Comparison of ENCODE assay signal across 1 cellular context in genomic region chr1:23344111-23344986, GRCh38.
TF ChIP-seq lines count a peak whose summit lies in the region.

Gene HNRNPR, minus strand, starts transcription at chr1:23344284. Its CDS starts 3,276 bp downstream, at chr1:23341008.

TF ChIP-seq in K562, 482 proteins besides CTCF, POLR2A, EP300 and RAD21 (continued from another document and continues in another):
- TF ChIP-seq CHAMP1 (IDR thresholded peaks at IDR 0.05) (peak; percentile 51; the same call in 1 of the 2 replicates), ZNF766 (CRISPR knock-in tag; conservative IDR thresholded peaks at IDR 0.05) (peak; percentile 69; the same call in 1 of the 2 replicates), ZNF41 (CRISPR knock-in tag; conservative IDR thresholded peaks at IDR 0.05) (no peak), HNRNPLL (IDR thresholded peaks at IDR 0.05; ENCODE audit: low read depth, low read length, poor library complexity, severe bottlenecking) (no peak), GATA2 (CRISPR knock-in tag; IDR thresholded peaks at IDR 0.05) (no peak), NR3C1 (CRISPR knock-in tag; IDR thresholded peaks at IDR 0.05) (peak; percentile 13; the same call in 1 of the 2 replicates), SIN3B (IDR thresholded peaks at IDR 0.05; ENCODE audit: low read depth) (peak; percentile 29), ZNF586 (CRISPR knock-in tag; conservative IDR thresholded peaks at IDR 0.05) (no peak), TFAP4 (CRISPR knock-in tag; IDR thresholded peaks at IDR 0.05; ENCODE audit: borderline replicate concordance) (peak; percentile 83), DPF2 (IDR thresholded peaks at IDR 0.05) (0 out of 2 replicates have a peak, but pooled peaks have one; percentile 38), ZBTB5 (IDR thresholded peaks at IDR 0.05) (no peak), PRPF4 (IDR thresholded peaks at IDR 0.05; ENCODE audit: insufficient read depth, low read depth, low read length, poor library complexity, severe bottlenecking) (peak; percentile 76), CHCHD3 (CRISPR knock-in tag; IDR thresholded peaks at IDR 0.05) (0 out of 2 replicates have a peak, but pooled peaks have one; percentile 66), FOS (IDR thresholded peaks at IDR 0.05; ENCODE audit: extremely low read depth, insufficient read length) (peak; percentile 95), ARID1B (IDR thresholded peaks at IDR 0.05) (peak; percentile 56; the same call in 1 of the 2 replicates), KDM1A (IDR thresholded peaks at IDR 0.05) (peak in 1 of 2 experiments; percentile 29; a peak in 1 of 4 replicates), ATF2 (CRISPR knock-in tag; IDR thresholded peaks at IDR 0.05) (no peak; the same call in 1 of the 2 replicates), ZNF695 (CRISPR knock-in tag; IDR thresholded peaks at IDR 0.05) (no peak), CBX5 (IDR thresholded peaks at IDR 0.05; ENCODE audit: borderline replicate concordance, low read depth) (peak; percentile 79; the same call in 1 of the 2 replicates), MEF2D (tag; conservative IDR thresholded peaks at IDR 0.05; ENCODE audit: low read depth) (0 out of 2 replicates have a peak, but pooled peaks have one; percentile 42), USF1 (CRISPR knock-in tag; IDR thresholded peaks at IDR 0.05) (peak; percentile 73), SRSF3 (IDR thresholded peaks at IDR 0.05; ENCODE audit: insufficient read depth, low read length) (no peak), ZNF740 (CRISPR knock-in tag; IDR thresholded peaks at IDR 0.05) (peak; percentile 56), ZNF740 (tag; IDR thresholded peaks at IDR 0.05) (peak in 1 of 2 experiments; percentile 60; a peak in 1 of 4 replicates), CEBPG (CRISPR knock-in tag; IDR thresholded peaks at IDR 0.05) (peak; percentile 28; the same call in 1 of the 2 replicates), CEBPG (tag; conservative IDR thresholded peaks at IDR 0.05 in 1 of 2, IDR thresholded peaks at IDR 0.05 in 1 of 2) (no peak), EGR1 (conservative IDR thresholded peaks at IDR 0.05) (peak; percentile 87), NFRKB (IDR thresholded peaks at IDR 0.05; ENCODE audit: low read depth) (peak; percentile 92), ZNF324 (CRISPR knock-in tag; IDR thresholded peaks at IDR 0.05) (no peak), NR1H2 (CRISPR knock-in tag; IDR thresholded peaks at IDR 0.05) (no peak), STAT5A (IDR thresholded peaks at IDR 0.05; ENCODE audit: borderline replicate concordance, low read length) (peak; percentile 40; the same call in 1 of the 2 replicates), POLR3A (IDR thresholded peaks at IDR 0.05; ENCODE audit: borderline replicate concordance, extremely low read depth, insufficient read depth, insufficient read length) (no peak), ATF1 (CRISPR knock-in tag; IDR thresholded peaks at IDR 0.05) (0 out of 2 replicates have a peak, but pooled peaks have one; percentile 15), ATF1 (tag; IDR thresholded peaks at IDR 0.05) (peak; percentile 95), ZBED1 (IDR thresholded peaks at IDR 0.05) (no peak), POLR2AphosphoS5 (IDR thresholded peaks at IDR 0.05; ENCODE audit: control insufficient read depth, insufficient read depth, low read depth, low read length) (peak; percentile 55), ASH1L (IDR thresholded peaks at IDR 0.05; ENCODE audit: borderline replicate concordance, low read depth, partially characterized antibody) (peak; percentile 93), SAFB (IDR thresholded peaks at IDR 0.05; ENCODE audit: borderline replicate concordance, low read depth, low read length) (peak; percentile 52; the same call in 1 of the 2 replicates), POLR2G (IDR thresholded peaks at IDR 0.05; ENCODE audit: low read depth, low read length) (peak; percentile 93), RFX1 (IDR thresholded peaks at IDR 0.05) (peak; percentile 29; the same call in 1 of the 2 replicates), ELF1 (tag; IDR thresholded peaks at IDR 0.05) (peak; percentile 65; the same call in 1 of the 2 replicates), IFI16 (CRISPR knock-in tag; IDR thresholded peaks at IDR 0.05) (no peak), ZNF143 (CRISPR knock-in tag; IDR thresholded peaks at IDR 0.05) (no peak), TBP (optimal IDR thresholded peaks at IDR 0.05; ENCODE audit: low read depth, low read length) (peak; percentile 85), HNRNPL (IDR thresholded peaks at IDR 0.05; ENCODE audit: low read depth, low read length) (0 out of 2 replicates have a peak, but pooled peaks have one; percentile 24)
- TF ChIP-seq, protein P1, sequence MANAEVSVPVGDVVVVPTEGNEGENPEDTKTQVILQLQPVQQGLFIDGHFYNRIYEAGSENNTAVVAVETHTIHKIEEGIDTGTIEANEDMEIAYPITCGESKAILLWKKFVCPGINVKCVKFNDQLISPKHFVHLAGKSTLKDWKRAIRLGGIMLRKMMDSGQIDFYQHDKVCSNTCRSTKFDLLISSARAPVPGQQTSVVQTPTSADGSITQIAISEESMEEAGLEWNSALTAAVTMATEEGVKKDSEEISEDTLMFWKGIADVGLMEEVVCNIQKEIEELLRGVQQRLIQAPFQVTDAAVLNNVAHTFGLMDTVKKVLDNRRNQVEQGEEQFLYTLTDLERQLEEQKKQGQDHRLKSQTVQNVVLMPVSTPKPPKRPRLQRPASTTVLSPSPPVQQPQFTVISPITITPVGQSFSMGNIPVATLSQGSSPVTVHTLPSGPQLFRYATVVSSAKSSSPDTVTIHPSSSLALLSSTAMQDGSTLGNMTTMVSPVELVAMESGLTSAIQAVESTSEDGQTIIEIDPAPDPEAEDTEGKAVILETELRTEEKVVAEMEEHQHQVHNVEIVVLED (CRISPR knock-in tag; IDR thresholded peaks at IDR 0.05), result peak; percentile 44
- TF ChIP-seq, protein P2, sequence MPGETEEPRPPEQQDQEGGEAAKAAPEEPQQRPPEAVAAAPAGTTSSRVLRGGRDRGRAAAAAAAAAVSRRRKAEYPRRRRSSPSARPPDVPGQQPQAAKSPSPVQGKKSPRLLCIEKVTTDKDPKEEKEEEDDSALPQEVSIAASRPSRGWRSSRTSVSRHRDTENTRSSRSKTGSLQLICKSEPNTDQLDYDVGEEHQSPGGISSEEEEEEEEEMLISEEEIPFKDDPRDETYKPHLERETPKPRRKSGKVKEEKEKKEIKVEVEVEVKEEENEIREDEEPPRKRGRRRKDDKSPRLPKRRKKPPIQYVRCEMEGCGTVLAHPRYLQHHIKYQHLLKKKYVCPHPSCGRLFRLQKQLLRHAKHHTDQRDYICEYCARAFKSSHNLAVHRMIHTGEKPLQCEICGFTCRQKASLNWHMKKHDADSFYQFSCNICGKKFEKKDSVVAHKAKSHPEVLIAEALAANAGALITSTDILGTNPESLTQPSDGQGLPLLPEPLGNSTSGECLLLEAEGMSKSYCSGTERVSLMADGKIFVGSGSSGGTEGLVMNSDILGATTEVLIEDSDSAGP (CRISPR knock-in tag; IDR thresholded peaks at IDR 0.05), result no peak
- TF ChIP-seq, protein P3, sequence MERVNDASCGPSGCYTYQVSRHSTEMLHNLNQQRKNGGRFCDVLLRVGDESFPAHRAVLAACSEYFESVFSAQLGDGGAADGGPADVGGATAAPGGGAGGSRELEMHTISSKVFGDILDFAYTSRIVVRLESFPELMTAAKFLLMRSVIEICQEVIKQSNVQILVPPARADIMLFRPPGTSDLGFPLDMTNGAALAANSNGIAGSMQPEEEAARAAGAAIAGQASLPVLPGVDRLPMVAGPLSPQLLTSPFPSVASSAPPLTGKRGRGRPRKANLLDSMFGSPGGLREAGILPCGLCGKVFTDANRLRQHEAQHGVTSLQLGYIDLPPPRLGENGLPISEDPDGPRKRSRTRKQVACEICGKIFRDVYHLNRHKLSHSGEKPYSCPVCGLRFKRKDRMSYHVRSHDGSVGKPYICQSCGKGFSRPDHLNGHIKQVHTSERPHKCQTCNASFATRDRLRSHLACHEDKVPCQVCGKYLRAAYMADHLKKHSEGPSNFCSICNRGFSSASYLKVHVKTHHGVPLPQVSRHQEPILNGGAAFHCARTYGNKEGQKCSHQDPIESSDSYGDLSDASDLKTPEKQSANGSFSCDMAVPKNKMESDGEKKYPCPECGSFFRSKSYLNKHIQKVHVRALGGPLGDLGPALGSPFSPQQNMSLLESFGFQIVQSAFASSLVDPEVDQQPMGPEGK (CRISPR knock-in tag; IDR thresholded peaks at IDR 0.05; ENCODE audit: borderline replicate concordance), result no peak
- TF ChIP-seq, protein P4, sequence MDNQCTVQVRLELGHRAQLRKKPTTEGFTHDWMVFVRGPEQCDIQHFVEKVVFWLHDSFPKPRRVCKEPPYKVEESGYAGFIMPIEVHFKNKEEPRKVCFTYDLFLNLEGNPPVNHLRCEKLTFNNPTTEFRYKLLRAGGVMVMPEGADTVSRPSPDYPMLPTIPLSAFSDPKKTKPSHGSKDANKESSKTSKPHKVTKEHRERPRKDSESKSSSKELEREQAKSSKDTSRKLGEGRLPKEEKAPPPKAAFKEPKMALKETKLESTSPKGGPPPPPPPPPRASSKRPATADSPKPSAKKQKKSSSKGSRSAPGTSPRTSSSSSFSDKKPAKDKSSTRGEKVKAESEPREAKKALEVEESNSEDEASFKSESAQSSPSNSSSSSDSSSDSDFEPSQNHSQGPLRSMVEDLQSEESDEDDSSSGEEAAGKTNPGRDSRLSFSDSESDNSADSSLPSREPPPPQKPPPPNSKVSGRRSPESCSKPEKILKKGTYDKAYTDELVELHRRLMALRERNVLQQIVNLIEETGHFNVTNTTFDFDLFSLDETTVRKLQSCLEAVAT (IDR thresholded peaks at IDR 0.05), result peak in 1 of 2 experiments; percentile 59; a peak in 2 of 4 replicates
- TF ChIP-seq, protein P5, sequence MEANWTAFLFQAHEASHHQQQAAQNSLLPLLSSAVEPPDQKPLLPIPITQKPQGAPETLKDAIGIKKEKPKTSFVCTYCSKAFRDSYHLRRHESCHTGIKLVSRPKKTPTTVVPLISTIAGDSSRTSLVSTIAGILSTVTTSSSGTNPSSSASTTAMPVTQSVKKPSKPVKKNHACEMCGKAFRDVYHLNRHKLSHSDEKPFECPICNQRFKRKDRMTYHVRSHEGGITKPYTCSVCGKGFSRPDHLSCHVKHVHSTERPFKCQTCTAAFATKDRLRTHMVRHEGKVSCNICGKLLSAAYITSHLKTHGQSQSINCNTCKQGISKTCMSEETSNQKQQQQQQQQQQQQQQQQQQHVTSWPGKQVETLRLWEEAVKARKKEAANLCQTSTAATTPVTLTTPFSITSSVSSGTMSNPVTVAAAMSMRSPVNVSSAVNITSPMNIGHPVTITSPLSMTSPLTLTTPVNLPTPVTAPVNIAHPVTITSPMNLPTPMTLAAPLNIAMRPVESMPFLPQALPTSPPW (CRISPR knock-in tag; IDR thresholded peaks at IDR 0.05), result peak; percentile 96
